Comparison of ENCODE assay signal across 12 cellular contexts in genomic region chrX:119726900-119727555, GRCh38. TPM values are rescaled to one million over a fixed set of nuclear protein-coding genes. Genes with fewer than 3 reads are reported as not detected.
DNase-seq lines count a peak whose midpoint lies in the region; ATAC-seq and TF ChIP-seq lines count a peak whose summit lies in the region.
"Had no signal": no experiment of that assay in that cellular context is flagged by ENCODE, and none has a peak within 500 bp of the region (broad histone marks: within the 10 kb centered on the region; RNA-seq: fewer than 3 reads in every experiment).

No MANE protein-coding gene starts in this region.

- no peaks in the 10 kb centered on the region for H3K4me1 ChIP-seq in naive thymus-derived CD4-positive, alpha-beta T cell (ENCODE audit: control insufficient read depth in 2 of 2, insufficient read depth in 2 of 2, low read length in 2 of 2)
- no peaks in the 10 kb centered on the region for H3K4me1 ChIP-seq in testis
- H3K4me1 ChIP-seq: left ventricle myocardium inferior, prostate gland had no signal

- no peaks in the 10 kb centered on the region for H3K9me3 Mint-ChIP-seq in activated CD8-positive, alpha-beta T cell treated with anti-CD3 and anti-CD28 coated beads, Interleukin-2, amount 10 ng/mL, durations not matched to agents 7 days and 5 days (ENCODE audit: insufficient read depth)
- peaks cover 0 to 1% (median 0%) of the 10 kb centered on the region in 11 donors for H3K9me3 Mint-ChIP-seq in naive thymus-derived CD4-positive, alpha-beta T cell

- DNase-seq in GM12865 (ENCODE audit: low read depth) (peak; percentile 23), LHCN-M2 (ENCODE audit: low read depth) (peak; percentile 31), NCI-H2227 treated with DMSO at 0.1 percent for 48 hours (lab: John Stamatoyannopoulos, UW) (no peak), testis (no peak)
- DNase-seq in activated CD8-positive, alpha-beta T cell treated with anti-CD3 and anti-CD28 coated beads, Interleukin-2, amount 10 ng/mL, durations not matched to agents 7 days and 5 days: peak; percentile 48
- peak in 7 of 9 donors; percentile 14 to 54 (median 39) for DNase-seq in naive thymus-derived CD4-positive, alpha-beta T cell
- DNase-seq: left ventricle myocardium inferior, NCI-H2029 treated with DMSO at 0.1 percent for 48 hours had no signal

- H3K27me3 Mint-ChIP-seq in activated CD8-positive, alpha-beta T cell treated with anti-CD3 and anti-CD28 coated beads, Interleukin-2, amount 10 ng/mL, durations not matched to agents 7 days and 5 days (ENCODE audit: low read depth): no peaks in the 10 kb centered on the region
- no peaks in the 10 kb centered on the region for H3K27me3 Mint-ChIP-seq in naive thymus-derived CD4-positive, alpha-beta T cell

- POLR2A ChIA-PET in activated CD8-positive, alpha-beta T cell treated with anti-CD3 and anti-CD28 coated beads, Interleukin-2, amount 10 ng/mL, durations not matched to agents 7 days and 5 days (lab: Charles Lee): interaction anchor here (0.6 to 2.2 kb wide), 11 partner anchors 15 to 121 kb away, joined by 3 to 15 read pairs (median 3); partner anchors contain the start of genes NKRF and SEPTIN6
- POLR2A ChIA-PET in naive thymus-derived CD4-positive, alpha-beta T cell (lab: Charles Lee): interaction anchor here (0.6 to 2.0 kb wide), 5 partner anchors 22 to 247 kb away, joined by 3 to 8 read pairs (median 3); partner anchors contain the start of gene SEPTIN6

- TF ChIP-seq POLR2A in testis (IDR thresholded peaks at IDR 0.05): no peak

- TF ChIP-seq CTCF in GM12865 (IDR thresholded peaks at IDR 0.05; ENCODE audit: insufficient read depth, low read depth, low read length, missing control alignments) (no peak), testis (IDR thresholded peaks at IDR 0.05) (no peak)

- H3K9me3 ChIP-seq in naive thymus-derived CD4-positive, alpha-beta T cell (ENCODE audit: control insufficient read depth in 2 of 3, low read length in 3 of 3): no peaks in the 10 kb centered on the region
- no peaks in the 10 kb centered on the region for H3K9me3 ChIP-seq in testis
- H3K9me3 ChIP-seq: left ventricle myocardium inferior, prostate gland had no signal

- H3K27ac ChIP-seq in naive thymus-derived CD4-positive, alpha-beta T cell (ENCODE audit: low read depth, low read length): peak overlapping the region; percentile 35
- H3K27ac ChIP-seq in testis: no peak overlapping the region
- H3K27ac ChIP-seq: left ventricle myocardium inferior, prostate gland had no signal

- WGBS in testis, 2 donors: 36 to 40% methylated on average over 4 to 6 of the region's 7 CpGs

- peak overlapping the region; percentile 57 for H3K4me3 Mint-ChIP-seq in activated CD8-positive, alpha-beta T cell treated with anti-CD3 and anti-CD28 coated beads, Interleukin-2, amount 10 ng/mL, durations not matched to agents 7 days and 5 days
- peak overlapping the region in 9 of 10 donors; percentile 0 to 54 (median 25) for H3K4me3 Mint-ChIP-seq in naive thymus-derived CD4-positive, alpha-beta T cell

- peak; percentile 85 for ATAC-seq in activated CD8-positive, alpha-beta T cell treated with anti-CD3 and anti-CD28 coated beads, Interleukin-2, amount 10 ng/mL, durations not matched to agents 7 days and 5 days
- ATAC-seq in naive thymus-derived CD4-positive, alpha-beta T cell: peak; percentile 65
- ATAC-seq in GM21360 (IDR thresholded peaks at IDR 0.05; ENCODE audit: unreplicated experiment): no peak
- ATAC-seq: Right ventricle myocardium inferior had no signal

- CTCF ChIA-PET in activated CD8-positive, alpha-beta T cell treated with anti-CD3 and anti-CD28 coated beads, Interleukin-2, amount 10 ng/mL, durations not matched to agents 7 days and 5 days (lab: Charles Lee): interaction anchor here (0.7 to 4.2 kb wide), 12 partner anchors 9 to 211 kb away, joined by 3 to 37 read pairs (median 4); partner anchors contain the start of gene SEPTIN6
- CTCF ChIA-PET in naive thymus-derived CD4-positive, alpha-beta T cell (lab: Charles Lee): interaction anchor here (0.5 to 3.6 kb wide), 7 partner anchors 16 to 73 kb away, joined by 3 to 20 read pairs (median 3); partner anchors contain the start of gene SEPTIN6

- no peaks in the 10 kb centered on the region for H3K36me3 Mint-ChIP-seq in activated CD8-positive, alpha-beta T cell treated with anti-CD3 and anti-CD28 coated beads, Interleukin-2, amount 10 ng/mL, durations not matched to agents 7 days and 5 days (ENCODE audit: low read depth)
- no peaks in the 10 kb centered on the region for H3K36me3 Mint-ChIP-seq in naive thymus-derived CD4-positive, alpha-beta T cell

- H3K4me1 Mint-ChIP-seq in activated CD8-positive, alpha-beta T cell treated with anti-CD3 and anti-CD28 coated beads, Interleukin-2, amount 10 ng/mL, durations not matched to agents 7 days and 5 days (ENCODE audit: low read depth): peaks cover 13% of the 10 kb centered on the region
- H3K4me1 Mint-ChIP-seq in naive thymus-derived CD4-positive, alpha-beta T cell: peaks cover 0 to 13% (median 10%) of the 10 kb centered on the region in 7 donors

- peak overlapping the region; percentile 94 for H3K27ac Mint-ChIP-seq in activated CD8-positive, alpha-beta T cell treated with anti-CD3 and anti-CD28 coated beads, Interleukin-2, amount 10 ng/mL, durations not matched to agents 7 days and 5 days
- peak overlapping the region; percentile 13 to 88 (median 63) for H3K27ac Mint-ChIP-seq in naive thymus-derived CD4-positive, alpha-beta T cell

- H3K36me3 ChIP-seq in naive thymus-derived CD4-positive, alpha-beta T cell (ENCODE audit: control insufficient read depth in 2 of 3, insufficient read depth in 3 of 3, low read length in 3 of 3): no peaks in the 10 kb centered on the region
- no peaks in the 10 kb centered on the region for H3K36me3 ChIP-seq in testis (ENCODE audit: low read depth, missing control alignments)
- H3K36me3 ChIP-seq: left ventricle myocardium inferior, prostate gland had no signal

- H3K4me3 ChIP-seq in GM12865 (ENCODE audit: low read depth, low read length) (no peak overlapping the region), testis (no peak overlapping the region)
- no peak overlapping the region for H3K4me3 ChIP-seq in naive thymus-derived CD4-positive, alpha-beta T cell (ENCODE audit: low read length)
- H3K4me3 ChIP-seq: left ventricle myocardium inferior, prostate gland had no signal

- intact Hi-C loops in naive thymus-derived CD4-positive, alpha-beta T cell (cut with micrococcal nuclease): no loop called here
- intact Hi-C loops in testis (cut with DNase I; ENCODE audit: low total_unique reads): no loop called here

- H3K27me3 ChIP-seq in naive thymus-derived CD4-positive, alpha-beta T cell (ENCODE audit: control insufficient read depth in 2 of 2, insufficient read depth in 2 of 2, low read length in 2 of 2): no peaks in the 10 kb centered on the region
- no peaks in the 10 kb centered on the region for H3K27me3 ChIP-seq in testis

RNA-seq across cellular contexts. Expression of gene SOWAHD, which starts 31.4 kb away (rescaled TPM):
- 0.51 and 0.69 TPM in 2 replicates for total RNA-seq in LHCN-M2 (2014; rRNA removed)
- 0.86 TPM for polyA plus RNA-seq in LHCN-M2 (2012)
- total RNA-seq in activated CD8-positive, alpha-beta T cell treated with anti-CD3 and anti-CD28 coated beads, Interleukin-2, amount 10 ng/mL, durations not matched to agents 7 days and 5 days: 1 to 10 TPM in 1 of 2 experiments, under 1 TPM in 1; 0.92 to 1.4 TPM
- 1 to 10 TPM in 4 of 5 experiments, under 1 TPM in 1; 0.50 to 2.9 (median 2.5) TPM for total RNA-seq in naive thymus-derived CD4-positive, alpha-beta T cell
- polyA plus RNA-seq in naive thymus-derived CD4-positive, alpha-beta T cell: 1 to 10 TPM; 1.6 to 3.1 TPM
- total RNA-seq in testis: 10 to 100 TPM; 12.6 to 21.4 TPM
- 8.9 TPM for polyA plus RNA-seq in testis (ENCODE audit: insufficient read depth, low read depth, low replicate concordance)
- total RNA-seq: cardiac septum had no signal

RNA-seq across cellular contexts. Expression of gene SEPTIN6, which starts 34.1 kb away (rescaled TPM):
- 14.4 and 18.6 TPM in 2 replicates for total RNA-seq in LHCN-M2 (2014; rRNA removed)
- polyA plus RNA-seq in LHCN-M2 (2012): 13.6 TPM
- total RNA-seq in activated CD8-positive, alpha-beta T cell treated with anti-CD3 and anti-CD28 coated beads, Interleukin-2, amount 10 ng/mL, durations not matched to agents 7 days and 5 days: 100 to 1,000 TPM; 303 to 312 TPM
- 100 to 1,000 TPM; 151 to 315 (median 221) TPM for total RNA-seq in naive thymus-derived CD4-positive, alpha-beta T cell
- 100 to 1,000 TPM; 197 to 296 TPM for polyA plus RNA-seq in naive thymus-derived CD4-positive, alpha-beta T cell
- total RNA-seq in testis: 100 to 1,000 TPM; 187 to 250 TPM
- polyA plus RNA-seq in testis (ENCODE audit: insufficient read depth, low read depth, low replicate concordance): 80.2 TPM

Comparison
In these comparisons a context has a peak if more than half of its experiments do, and no peak if none do; other contexts are left out.
1. DNase-seq: peak in GM12865 (single experiment), LHCN-M2 (single experiment), activated CD8-positive, alpha-beta T cell treated with anti-CD3 and anti-CD28 coated beads, Interleukin-2, amount 10 ng/mL, durations not matched to agents 7 days and 5 days (single experiment) and naive thymus-derived CD4-positive, alpha-beta T cell (7 of 9); none in NCI-H2227 treated with DMSO at 0.1 percent for 48 hours (single experiment) and testis (single experiment).